ENCODE assay signal across 2 cellular contexts in the genomic region with DNA sequence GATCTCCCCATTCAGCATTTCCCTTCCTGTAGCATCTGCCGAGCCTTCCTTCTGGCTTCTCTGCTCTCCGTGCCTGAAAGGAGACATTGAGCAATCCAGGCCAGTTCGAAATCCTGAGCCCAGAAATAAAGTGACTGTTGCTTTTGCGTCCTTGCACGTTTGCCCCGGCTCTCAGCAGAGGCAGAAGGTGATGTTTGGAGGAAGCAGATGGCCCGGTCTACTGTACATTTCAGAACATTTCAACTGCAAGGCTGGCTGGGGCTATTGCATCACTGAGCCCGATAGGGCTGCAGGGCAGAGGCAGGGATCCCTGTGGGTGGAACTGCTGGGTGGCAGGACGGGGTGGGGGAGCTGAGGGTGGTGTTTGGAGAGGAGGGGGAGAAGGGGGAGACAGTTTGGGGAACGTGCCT.
TF ChIP-seq lines count a peak whose summit lies in the region.

No MANE protein-coding gene starts in this region.

TF ChIP-seq in K562, 482 proteins besides CTCF, POLR2A, EP300 and RAD21:
- TF ChIP-seq, protein P1, sequence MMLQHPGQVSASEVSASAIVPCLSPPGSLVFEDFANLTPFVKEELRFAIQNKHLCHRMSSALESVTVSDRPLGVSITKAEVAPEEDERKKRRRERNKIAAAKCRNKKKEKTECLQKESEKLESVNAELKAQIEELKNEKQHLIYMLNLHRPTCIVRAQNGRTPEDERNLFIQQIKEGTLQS (IDR thresholded peaks at IDR 0.05) = peak; percentile 29
- TF ChIP-seq, protein P1 (CRISPR knock-in tag; conservative IDR thresholded peaks at IDR 0.05) = no peak
- no peak for TF ChIP-seq ZBTB17 (CRISPR knock-in tag; IDR thresholded peaks at IDR 0.05)
- TF ChIP-seq CEBPB (tag; IDR thresholded peaks at IDR 0.05) = 0 out of 2 replicates have a peak, but pooled peaks have one; percentile 38
- TF ChIP-seq ZNF77 (CRISPR knock-in tag; IDR thresholded peaks at IDR 0.05) = no peak
- TF ChIP-seq, protein P2, sequence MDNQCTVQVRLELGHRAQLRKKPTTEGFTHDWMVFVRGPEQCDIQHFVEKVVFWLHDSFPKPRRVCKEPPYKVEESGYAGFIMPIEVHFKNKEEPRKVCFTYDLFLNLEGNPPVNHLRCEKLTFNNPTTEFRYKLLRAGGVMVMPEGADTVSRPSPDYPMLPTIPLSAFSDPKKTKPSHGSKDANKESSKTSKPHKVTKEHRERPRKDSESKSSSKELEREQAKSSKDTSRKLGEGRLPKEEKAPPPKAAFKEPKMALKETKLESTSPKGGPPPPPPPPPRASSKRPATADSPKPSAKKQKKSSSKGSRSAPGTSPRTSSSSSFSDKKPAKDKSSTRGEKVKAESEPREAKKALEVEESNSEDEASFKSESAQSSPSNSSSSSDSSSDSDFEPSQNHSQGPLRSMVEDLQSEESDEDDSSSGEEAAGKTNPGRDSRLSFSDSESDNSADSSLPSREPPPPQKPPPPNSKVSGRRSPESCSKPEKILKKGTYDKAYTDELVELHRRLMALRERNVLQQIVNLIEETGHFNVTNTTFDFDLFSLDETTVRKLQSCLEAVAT (IDR thresholded peaks at IDR 0.05) = no peak

TF ChIP-seq in SK-N-SH, 30 proteins besides CTCF, POLR2A, EP300 and RAD21:
- TF ChIP-seq NFIC (IDR thresholded peaks at IDR 0.05; ENCODE audit: borderline replicate concordance) (no peak), GATA2 (CRISPR knock-in tag; IDR thresholded peaks at IDR 0.05) (no peak), NRF1 (IDR thresholded peaks at IDR 0.05; ENCODE audit: low read depth, low read length) (no peak), GABPA (IDR thresholded peaks at IDR 0.05; ENCODE audit: low read depth) (no peak), TCF12 (IDR thresholded peaks at IDR 0.05) (no peak), TEAD4 (IDR thresholded peaks at IDR 0.05; ENCODE audit: borderline replicate concordance, insufficient read depth) (no peak), RFX5 (IDR thresholded peaks at IDR 0.05; ENCODE audit: low read length) (no peak), JUND (IDR thresholded peaks at IDR 0.05) (no peak), SMC3 (IDR thresholded peaks at IDR 0.05; ENCODE audit: low read depth, low read length) (no peak), YY1 (IDR thresholded peaks at IDR 0.05; ENCODE audit: low read depth) (no peak), MEF2A (IDR thresholded peaks at IDR 0.05; ENCODE audit: borderline replicate concordance, low read depth) (no peak), TAF1 (IDR thresholded peaks at IDR 0.05; ENCODE audit: borderline replicate concordance, low read depth, low read length) (no peak), FOXJ3 (CRISPR knock-in tag; IDR thresholded peaks at IDR 0.05) (no peak), MXI1 (IDR thresholded peaks at IDR 0.05; ENCODE audit: low read depth, low read length) (no peak), SIN3A (IDR thresholded peaks at IDR 0.05; ENCODE audit: borderline replicate concordance, low read depth, low read length) (no peak)
- TF ChIP-seq, protein P3, sequence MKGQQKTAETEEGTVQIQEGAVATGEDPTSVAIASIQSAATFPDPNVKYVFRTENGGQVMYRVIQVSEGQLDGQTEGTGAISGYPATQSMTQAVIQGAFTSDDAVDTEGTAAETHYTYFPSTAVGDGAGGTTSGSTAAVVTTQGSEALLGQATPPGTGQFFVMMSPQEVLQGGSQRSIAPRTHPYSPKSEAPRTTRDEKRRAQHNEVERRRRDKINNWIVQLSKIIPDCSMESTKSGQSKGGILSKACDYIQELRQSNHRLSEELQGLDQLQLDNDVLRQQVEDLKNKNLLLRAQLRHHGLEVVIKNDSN (IDR thresholded peaks at IDR 0.05; ENCODE audit: borderline replicate concordance, low read depth) = no peak
- TF ChIP-seq, protein P4, sequence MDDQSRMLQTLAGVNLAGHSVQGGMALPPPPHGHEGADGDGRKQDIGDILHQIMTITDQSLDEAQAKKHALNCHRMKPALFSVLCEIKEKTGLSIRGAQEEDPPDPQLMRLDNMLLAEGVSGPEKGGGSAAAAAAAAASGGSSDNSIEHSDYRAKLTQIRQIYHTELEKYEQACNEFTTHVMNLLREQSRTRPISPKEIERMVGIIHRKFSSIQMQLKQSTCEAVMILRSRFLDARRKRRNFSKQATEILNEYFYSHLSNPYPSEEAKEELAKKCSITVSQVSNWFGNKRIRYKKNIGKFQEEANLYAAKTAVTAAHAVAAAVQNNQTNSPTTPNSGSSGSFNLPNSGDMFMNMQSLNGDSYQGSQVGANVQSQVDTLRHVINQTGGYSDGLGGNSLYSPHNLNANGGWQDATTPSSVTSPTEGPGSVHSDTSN (IDR thresholded peaks at IDR 0.05) = no peak
